Comparison of ENCODE assay signal across 25 cellular contexts in genomic region chr12:21444193-21445146, GRCh38. TPM values are rescaled to one million over a fixed set of nuclear protein-coding genes. Genes with fewer than 3 reads are reported as not detected.
DNase-seq lines count a peak whose midpoint lies in the region; ATAC-seq and TF ChIP-seq lines count a peak whose summit lies in the region.
"Had no signal": no experiment of that assay in that cellular context is flagged by ENCODE, and none has a peak within 500 bp of the region (broad histone marks: within the 10 kb centered on the region; RNA-seq: fewer than 3 reads in every experiment).

No MANE protein-coding gene starts in this region.

- no peaks in the 10 kb centered on the region for H3K9me3 ChIP-seq in CD4-positive, alpha-beta memory T cell (ENCODE audit: control insufficient read depth in 1 of 2, low read length in 2 of 2)
- no peaks in the 10 kb centered on the region for H3K9me3 ChIP-seq in WERI-Rb-1 (ENCODE audit: severe bottlenecking)
- H3K9me3 ChIP-seq: gastroesophageal sphincter, lower lobe of right lung, SJCRH30, suprapubic skin, upper lobe of right lung had no signal

- peaks cover 45 to 78% of the 10 kb centered on the region in 2 donors for H3K36me3 Mint-ChIP-seq in CD4-positive, alpha-beta memory T cell
- H3K36me3 Mint-ChIP-seq in activated T-helper 2 cell treated with anti-CD3 and anti-CD28 coated beads, Interferon-gamma antibody, Interleukin-2, Interleukin-4, amounts not matched to agents 10 μg/mL and 5 μg/mL and 100 μg/mL, durations not matched to agents 14 hours and 24 hours and 36 hours (ENCODE audit: low read depth) = peaks cover 74% of the 10 kb centered on the region
- peaks cover 32% of the 10 kb centered on the region for H3K36me3 Mint-ChIP-seq in memory B cell

- H3K4me3 Mint-ChIP-seq in CD4-positive, alpha-beta memory T cell = no peak overlapping the region
- no peak overlapping the region for H3K4me3 Mint-ChIP-seq in activated T-helper 2 cell treated with anti-CD3 and anti-CD28 coated beads, Interferon-gamma antibody, Interleukin-2, Interleukin-4, amounts not matched to agents 10 μg/mL and 5 μg/mL and 100 μg/mL, durations not matched to agents 14 hours and 24 hours and 36 hours (ENCODE audit: low read depth)
- no peak overlapping the region for H3K4me3 Mint-ChIP-seq in memory B cell
- H3K4me3 Mint-ChIP-seq: CD14-positive monocyte; HFFc6; natural killer cell treated with Interleukin-12 subunit alpha and Interleukin-12 subunit beta and Interleukin-15 and Interleukin-18, amount 100 ng/mL, for 72 hours; stimulated activated memory B cell treated with anti-CD40 and anti-IgM and Interleukin-4, amounts not matched to agents 10 μg/mL and 1 μg/mL and 100 μg/mL, for 72 hours had no signal

- intact Hi-C loops in CD4-positive, alpha-beta memory T cell (cut with micrococcal nuclease) = no loop called here
- intact Hi-C loops in activated T-helper 2 cell treated with anti-CD3 and anti-CD28 coated beads, Interferon-gamma antibody, Interleukin-2, Interleukin-4, amounts not matched to agents 10 μg/mL and 5 μg/mL and 100 μg/mL, durations not matched to agents 14 hours and 24 hours and 36 hours (cut with micrococcal nuclease) = no loop called here

- TF ChIP-seq CTCF in WERI-Rb-1 (IDR thresholded peaks at IDR 0.05; ENCODE audit: low read depth, low read length) = no peak

- H3K27ac ChIP-seq in ACC112 (ENCODE audit: low read depth, low read length) (no peak overlapping the region), WERI-Rb-1 (no peak overlapping the region)
- no peak overlapping the region for H3K27ac ChIP-seq in CD4-positive, alpha-beta memory T cell (ENCODE audit: low read depth, low read length)
- H3K27ac ChIP-seq: brain microvascular endothelial cell, gastroesophageal sphincter, lower lobe of right lung, SJCRH30, suprapubic skin, upper lobe of right lung had no signal

- H3K79me2 ChIP-seq in ACC112 (ENCODE audit: control insufficient read depth, insufficient read depth, low read length, unreplicated experiment) = no peaks in the 10 kb centered on the region

- CTCF ChIA-PET in CD4-positive, alpha-beta memory T cell (lab: Charles Lee; ENCODE audit: partially characterized antibody) = interaction anchor here (0.6 to 0.9 kb wide), 2 partner anchors 8 to 172 kb away, joined by 3 read pairs; no protein-coding TSS in a partner anchor

- peak overlapping the region in 5 of 7 donors; percentile 2 to 31 (median 12) for H3K27ac Mint-ChIP-seq in CD4-positive, alpha-beta memory T cell
- H3K27ac Mint-ChIP-seq in activated T-helper 2 cell treated with anti-CD3 and anti-CD28 coated beads, Interferon-gamma antibody, Interleukin-2, Interleukin-4, amounts not matched to agents 10 μg/mL and 5 μg/mL and 100 μg/mL, durations not matched to agents 14 hours and 24 hours and 36 hours = peak overlapping the region; percentile 1
- peak overlapping the region; percentile 3 for H3K27ac Mint-ChIP-seq in memory B cell
- H3K27ac Mint-ChIP-seq: CD14-positive monocyte; HFFc6; natural killer cell treated with Interleukin-12 subunit alpha and Interleukin-12 subunit beta and Interleukin-15 and Interleukin-18, amount 100 ng/mL, for 72 hours; stimulated activated memory B cell treated with anti-CD40 and anti-IgM and Interleukin-4, amounts not matched to agents 10 μg/mL and 1 μg/mL and 100 μg/mL, for 72 hours had no signal

- H3K9me3 Mint-ChIP-seq in CD4-positive, alpha-beta memory T cell = peaks cover 0 to 2% (median 0%) of the 10 kb centered on the region in 8 donors
- H3K9me3 Mint-ChIP-seq in activated T-helper 2 cell treated with anti-CD3 and anti-CD28 coated beads, Interferon-gamma antibody, Interleukin-2, Interleukin-4, amounts not matched to agents 10 μg/mL and 5 μg/mL and 100 μg/mL, durations not matched to agents 14 hours and 24 hours and 36 hours = no peaks in the 10 kb centered on the region
- peaks cover 2% of the 10 kb centered on the region for H3K9me3 Mint-ChIP-seq in memory B cell
- H3K9me3 Mint-ChIP-seq: CD14-positive monocyte; HFFc6; natural killer cell treated with Interleukin-12 subunit alpha and Interleukin-12 subunit beta and Interleukin-15 and Interleukin-18, amount 100 ng/mL, for 72 hours; stimulated activated memory B cell treated with anti-CD40 and anti-IgM and Interleukin-4, amounts not matched to agents 10 μg/mL and 1 μg/mL and 100 μg/mL, for 72 hours had no signal

- DNase-seq in CD4-positive, alpha-beta memory T cell = no peak
- DNase-seq in activated T-helper 2 cell treated with anti-CD3 and anti-CD28 coated beads, Interferon-gamma antibody, Interleukin-2, Interleukin-4, amounts not matched to agents 10 μg/mL and 5 μg/mL and 100 μg/mL, durations not matched to agents 14 hours and 24 hours and 36 hours (ENCODE audit: low spot score) = no peak
- DNase-seq in memory B cell (ENCODE audit: low spot score in 2 of 2) (no peak), cerebellum (ENCODE audit: low spot score) (no peak), WERI-Rb-1 (no peak), NCI-H446 treated with DMSO at 0.1 percent for 48 hours (lab: John Stamatoyannopoulos, UW) (no peak)
- DNase-seq: activated CD4-positive, alpha-beta T cell treated with anti-CD3 and anti-CD28 coated beads, Interleukin-2, amount 50 U/mL, for 48 hours; activated CD4-positive, CD25-positive, alpha-beta regulatory T cell treated with anti-CD3 and anti-CD28 coated beads, Interleukin-2, amount 50 U/mL, for 72 hours; activated gamma-delta T cell treated with Interleukin-2 at 50 U/mL for 16 hours; amniotic stem cell; brain microvascular endothelial cell; EL; HFFc6; lower lobe of right lung; NCI-H146; NCI-H510A; RPMI8226; SJCRH30; upper lobe of right lung had no signal

- H3K4me1 ChIP-seq in ACC112 (ENCODE audit: control insufficient read depth, insufficient read depth, low read length, unreplicated experiment) = peaks cover 7% of the 10 kb centered on the region
- peaks cover 38% of the 10 kb centered on the region for H3K4me1 ChIP-seq in CD4-positive, alpha-beta memory T cell (ENCODE audit: insufficient read depth, low read length)
- H3K4me1 ChIP-seq: lower lobe of right lung, SJCRH30 had no signal

- H3K36me3 ChIP-seq in ACC112 (ENCODE audit: insufficient read depth, low read length) (no peaks in the 10 kb centered on the region), WERI-Rb-1 (peaks cover 7% of the 10 kb centered on the region)
- peaks cover 32% of the 10 kb centered on the region for H3K36me3 ChIP-seq in CD4-positive, alpha-beta memory T cell (ENCODE audit: insufficient read depth, low read length)

- H3K27me3 ChIP-seq in ACC112 (ENCODE audit: insufficient read depth, low read length) = no peaks in the 10 kb centered on the region
- no peaks in the 10 kb centered on the region for H3K27me3 ChIP-seq in CD4-positive, alpha-beta memory T cell (ENCODE audit: insufficient read depth, low read length)
- no peaks in the 10 kb centered on the region for H3K27me3 ChIP-seq in WERI-Rb-1 (ENCODE audit: insufficient read depth, low read depth, severe bottlenecking)
- H3K27me3 ChIP-seq: brain microvascular endothelial cell, gastroesophageal sphincter, SJCRH30, suprapubic skin, upper lobe of right lung had no signal

- peaks cover 28 to 48% (median 43%) of the 10 kb centered on the region in 4 donors for H3K4me1 Mint-ChIP-seq in CD4-positive, alpha-beta memory T cell
- H3K4me1 Mint-ChIP-seq in activated T-helper 2 cell treated with anti-CD3 and anti-CD28 coated beads, Interferon-gamma antibody, Interleukin-2, Interleukin-4, amounts not matched to agents 10 μg/mL and 5 μg/mL and 100 μg/mL, durations not matched to agents 14 hours and 24 hours and 36 hours (ENCODE audit: low read depth) = peaks cover 30% of the 10 kb centered on the region
- peaks cover 16% of the 10 kb centered on the region for H3K4me1 Mint-ChIP-seq in memory B cell

- H2AFZ ChIP-seq in ACC112 (ENCODE audit: low read length, unreplicated experiment) = peak overlapping the region; percentile 28

- no peaks in the 10 kb centered on the region for H3K27me3 Mint-ChIP-seq in CD4-positive, alpha-beta memory T cell
- no peaks in the 10 kb centered on the region for H3K27me3 Mint-ChIP-seq in activated T-helper 2 cell treated with anti-CD3 and anti-CD28 coated beads, Interferon-gamma antibody, Interleukin-2, Interleukin-4, amounts not matched to agents 10 μg/mL and 5 μg/mL and 100 μg/mL, durations not matched to agents 14 hours and 24 hours and 36 hours (ENCODE audit: low read depth)
- H3K27me3 Mint-ChIP-seq in memory B cell = no peaks in the 10 kb centered on the region
- H3K27me3 Mint-ChIP-seq: natural killer cell treated with Interleukin-12 subunit alpha and Interleukin-12 subunit beta and Interleukin-15 and Interleukin-18, amount 100 ng/mL, for 72 hours; stimulated activated memory B cell treated with anti-CD40 and anti-IgM and Interleukin-4, amounts not matched to agents 10 μg/mL and 1 μg/mL and 100 μg/mL, for 72 hours had no signal

- POLR2A ChIA-PET in CD4-positive, alpha-beta memory T cell (lab: Charles Lee; ENCODE audit: partially characterized antibody) = interaction anchor here (1.1 to 1.7 kb wide), 4 partner anchors 8 to 57 kb away, joined by 4 to 7 read pairs (median 6); partner anchors contain the start of genes GOLT1B and RECQL

- no peak for ATAC-seq in memory B cell (ENCODE audit: low read depth)
- ATAC-seq: gastroesophageal sphincter; lower lobe of right lung; natural killer cell treated with Interleukin-12 subunit alpha and Interleukin-12 subunit beta and Interleukin-15 and Interleukin-18, amount 100 ng/mL, for 72 hours; stimulated activated memory B cell treated with anti-CD40 and anti-IgM and Interleukin-4, amounts not matched to agents 10 μg/mL and 1 μg/mL and 100 μg/mL, for 72 hours; upper lobe of right lung had no signal

- H3K4me3 ChIP-seq in ACC112 (ENCODE audit: low read depth, low read length) (no peak overlapping the region; the same call in 1 of the 2 replicates), WERI-Rb-1 (ENCODE audit: low read depth, low read length) (no peak overlapping the region)
- H3K4me3 ChIP-seq in CD4-positive, alpha-beta memory T cell (ENCODE audit: low read length in 2 of 2) = no peak overlapping the region
- H3K4me3 ChIP-seq: gastroesophageal sphincter, lower lobe of right lung, SJCRH30, suprapubic skin, upper lobe of right lung had no signal

RNA-seq across cellular contexts. Expression of gene PYROXD1, which starts 7.0 kb away (rescaled TPM):
- 10 to 100 TPM; 35.7 to 41.0 TPM for total RNA-seq in CD4-positive, alpha-beta memory T cell
- polyA plus RNA-seq in CD4-positive, alpha-beta memory T cell = 10 to 100 TPM; 26.8 to 41.0 TPM
- total RNA-seq in activated T-helper 2 cell treated with anti-CD3 and anti-CD28 coated beads, Interferon-gamma antibody, Interleukin-2, Interleukin-4, amounts not matched to agents 10 μg/mL and 5 μg/mL and 100 μg/mL, durations not matched to agents 14 hours and 24 hours and 36 hours = 27.3 and 30.1 TPM in 2 replicates
- total RNA-seq in cerebellum = 21.2 TPM

RNA-seq across cellular contexts. Expression of gene RECQL, which starts 57.0 kb away (rescaled TPM):
- 10 to 100 TPM; 64.0 to 67.8 TPM for total RNA-seq in CD4-positive, alpha-beta memory T cell
- polyA plus RNA-seq in CD4-positive, alpha-beta memory T cell = 10 to 100 TPM; 90.0 to 91.7 TPM
- total RNA-seq in activated T-helper 2 cell treated with anti-CD3 and anti-CD28 coated beads, Interferon-gamma antibody, Interleukin-2, Interleukin-4, amounts not matched to agents 10 μg/mL and 5 μg/mL and 100 μg/mL, durations not matched to agents 14 hours and 24 hours and 36 hours = 68.4 and 69.0 TPM in 2 replicates
- total RNA-seq in cerebellum = 23.9 TPM

RNA-seq across cellular contexts. Expression of gene GOLT1B, which starts 57.1 kb away (rescaled TPM):
- 10 to 100 TPM; 33.0 to 39.1 TPM for total RNA-seq in CD4-positive, alpha-beta memory T cell
- polyA plus RNA-seq in CD4-positive, alpha-beta memory T cell = 10 to 100 TPM; 33.5 to 37.1 TPM
- total RNA-seq in activated T-helper 2 cell treated with anti-CD3 and anti-CD28 coated beads, Interferon-gamma antibody, Interleukin-2, Interleukin-4, amounts not matched to agents 10 μg/mL and 5 μg/mL and 100 μg/mL, durations not matched to agents 14 hours and 24 hours and 36 hours = 42.2 and 46.1 TPM in 2 replicates
- 29.5 TPM for total RNA-seq in cerebellum
